Comparison of ENCODE assay signal across 1 cellular context in the genomic region with DNA sequence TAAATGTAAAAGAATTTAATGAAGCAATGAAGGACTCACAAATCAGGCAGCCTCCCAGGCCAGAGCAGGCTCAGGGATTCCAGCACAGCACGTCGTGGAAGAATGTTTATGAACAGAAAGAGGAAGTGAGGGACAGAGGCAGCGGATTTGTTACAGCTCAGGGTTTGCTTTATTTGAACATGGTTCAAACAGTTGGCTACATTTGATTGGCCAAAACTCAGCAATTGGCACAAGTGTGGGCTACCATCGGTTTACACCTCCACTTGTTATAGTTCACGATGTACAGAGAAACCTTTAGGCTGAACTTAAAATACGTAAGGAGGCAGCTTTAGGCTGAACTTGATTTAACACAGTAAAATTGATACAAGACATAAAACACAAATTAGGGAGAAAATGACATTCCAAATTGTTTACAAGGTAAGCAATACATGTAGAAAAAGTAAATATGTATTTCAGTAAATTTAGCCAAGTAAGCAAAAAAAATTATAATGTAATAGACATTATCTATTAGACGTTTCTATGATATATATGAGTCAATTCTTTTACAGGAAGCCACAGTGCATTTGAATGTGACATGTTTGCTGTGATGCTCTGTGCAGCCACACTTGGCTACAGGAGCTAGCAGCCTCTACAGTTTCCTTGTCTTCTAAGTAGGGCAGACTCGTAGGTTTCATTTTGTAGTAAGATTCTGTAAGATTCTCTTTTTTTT.
TF ChIP-seq lines count a peak whose summit lies in the region.

No MANE protein-coding gene starts in this region.

TF ChIP-seq in K562, 482 proteins besides CTCF, POLR2A, EP300 and RAD21 (continued from another document):
- TF ChIP-seq KLF6 (CRISPR knock-in tag; IDR thresholded peaks at IDR 0.05; ENCODE audit: borderline replicate concordance) (0 out of 2 replicates have a peak, but pooled peaks have one; percentile 47), ELF4 (CRISPR knock-in tag; IDR thresholded peaks at IDR 0.05) (no peak), NR3C1 (CRISPR knock-in tag; IDR thresholded peaks at IDR 0.05) (no peak), ZNF274 (IDR thresholded peaks at IDR 0.05; ENCODE audit: borderline replicate concordance, low read depth, low read length) (no peak), MAZ (CRISPR knock-in tag; conservative IDR thresholded peaks at IDR 0.05 in 1 of 2, IDR thresholded peaks at IDR 0.05 in 1 of 2) (no peak), ELF1 (tag; IDR thresholded peaks at IDR 0.05) (peak; percentile 51; the same call in 1 of the 2 replicates), FOXM1 (IDR thresholded peaks at IDR 0.05; ENCODE audit: low read depth) (peak; percentile 99), FOXM1 (CRISPR knock-in tag; IDR thresholded peaks at IDR 0.05; ENCODE audit: low read depth) (peak; percentile 67; the same call in 1 of the 2 replicates), PYGO2 (tag; IDR thresholded peaks at IDR 0.05) (no peak), CBFA2T2 (conservative IDR thresholded peaks at IDR 0.05) (no peak), RBM17 (IDR thresholded peaks at IDR 0.05; ENCODE audit: borderline replicate concordance, low read depth, low read length) (no peak), RFX1 (IDR thresholded peaks at IDR 0.05) (no peak), TGIF2 (CRISPR knock-in tag; IDR thresholded peaks at IDR 0.05) (no peak), YBX1 (IDR thresholded peaks at IDR 0.05) (no peak), TEAD1 (CRISPR knock-in tag; IDR thresholded peaks at IDR 0.05) (peak in 1 of 2 experiments; percentile 39; a peak in 1 of 4 replicates), ZNF232 (CRISPR knock-in tag; IDR thresholded peaks at IDR 0.05) (no peak), ZBTB40 (IDR thresholded peaks at IDR 0.05) (peak; percentile 30; the same call in 1 of the 2 replicates), ZBTB40 (CRISPR knock-in tag; IDR thresholded peaks at IDR 0.05) (no peak), RCOR1 (IDR thresholded peaks at IDR 0.05; ENCODE audit: borderline replicate concordance in 1 of 2, low read depth in 2 of 2, low read length in 2 of 2) (no peak), FOXA3 (CRISPR knock-in tag; conservative IDR thresholded peaks at IDR 0.05 in 1 of 2, IDR thresholded peaks at IDR 0.05 in 1 of 2) (peak in 1 of 2 experiments; percentile 34; a peak in 1 of 4 replicates), ZNF699 (CRISPR knock-in tag; IDR thresholded peaks at IDR 0.05; ENCODE audit: insufficient replicate concordance) (no peak), ZNF24 (IDR thresholded peaks at IDR 0.05) (peak; percentile 92), HDGF (IDR thresholded peaks at IDR 0.05) (no peak)
- TF ChIP-seq, protein P1, sequence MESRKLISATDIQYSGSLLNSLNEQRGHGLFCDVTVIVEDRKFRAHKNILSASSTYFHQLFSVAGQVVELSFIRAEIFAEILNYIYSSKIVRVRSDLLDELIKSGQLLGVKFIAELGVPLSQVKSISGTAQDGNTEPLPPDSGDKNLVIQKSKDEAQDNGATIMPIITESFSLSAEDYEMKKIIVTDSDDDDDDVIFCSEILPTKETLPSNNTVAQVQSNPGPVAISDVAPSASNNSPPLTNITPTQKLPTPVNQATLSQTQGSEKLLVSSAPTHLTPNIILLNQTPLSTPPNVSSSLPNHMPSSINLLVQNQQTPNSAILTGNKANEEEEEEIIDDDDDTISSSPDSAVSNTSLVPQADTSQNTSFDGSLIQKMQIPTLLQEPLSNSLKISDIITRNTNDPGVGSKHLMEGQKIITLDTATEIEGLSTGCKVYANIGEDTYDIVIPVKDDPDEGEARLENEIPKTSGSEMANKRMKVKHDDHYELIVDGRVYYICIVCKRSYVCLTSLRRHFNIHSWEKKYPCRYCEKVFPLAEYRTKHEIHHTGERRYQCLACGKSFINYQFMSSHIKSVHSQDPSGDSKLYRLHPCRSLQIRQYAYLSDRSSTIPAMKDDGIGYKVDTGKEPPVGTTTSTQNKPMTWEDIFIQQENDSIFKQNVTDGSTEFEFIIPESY (CRISPR knock-in tag; IDR thresholded peaks at IDR 0.05): no peak
